13 cellular contexts compared by ENCODE assay signal in the genomic region with DNA sequence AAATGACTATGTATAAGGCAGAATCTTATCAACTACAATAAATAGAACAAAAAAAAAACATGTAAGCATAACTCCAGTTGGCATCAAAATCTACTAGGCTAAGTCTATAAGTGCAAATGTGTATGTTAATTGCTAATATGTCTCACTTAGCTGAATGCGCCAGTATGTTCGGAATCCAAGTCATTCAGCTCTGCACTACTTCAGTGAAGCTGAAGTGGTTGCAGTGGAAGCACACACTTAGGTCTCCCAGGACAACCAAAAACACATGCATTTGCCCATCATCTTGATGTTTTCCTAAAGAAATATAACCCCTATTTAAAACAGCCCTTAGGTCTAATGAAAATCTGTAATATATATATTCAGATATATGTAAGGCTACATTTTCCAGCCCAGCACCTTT. TPM values are rescaled to one million over a fixed set of nuclear protein-coding genes. Genes with fewer than 3 reads are reported as not detected.
DNase-seq lines count a peak whose midpoint lies in the region; ATAC-seq lines count a peak whose summit lies in the region.
"Had no signal": no experiment of that assay in that cellular context is flagged by ENCODE, and none has a peak within 500 bp of the region (broad histone marks: within the 10 kb centered on the region; RNA-seq: fewer than 3 reads in every experiment).

No MANE protein-coding gene starts in this region.

- no peaks in the 10 kb centered on the region for H3K36me3 ChIP-seq in mesenchymal stem cell (ENCODE audit: control insufficient read depth in 1 of 2, insufficient read depth in 2 of 2, low read depth in 1 of 2, low read length in 2 of 2)

- H4K8ac ChIP-seq in mesenchymal stem cell (ENCODE audit: low read length), result no peak overlapping the region

- no peak overlapping the region for H3K18ac ChIP-seq in mesenchymal stem cell (ENCODE audit: low read depth in 1 of 2, low read length in 2 of 2)

- WGBS in mesenchymal stem cell, result 100% methylated on average over 2 of the region's 2 CpGs

- no peak overlapping the region for H2BK15ac ChIP-seq in mesenchymal stem cell (ENCODE audit: low read depth, poor library complexity, severe bottlenecking)

- H2BK12ac ChIP-seq in mesenchymal stem cell (ENCODE audit: low read length in 2 of 2), result no peak overlapping the region

- no peak overlapping the region for H4K91ac ChIP-seq in mesenchymal stem cell (ENCODE audit: low read length)

- no peak overlapping the region for H3K4me3 ChIP-seq in mesenchymal stem cell (ENCODE audit: insufficient read depth in 1 of 2, low read depth in 1 of 2, low read length in 2 of 2)
- H3K4me3 ChIP-seq: GM12878, GM23248 had no signal

- no peaks in the 10 kb centered on the region for H3K4me1 ChIP-seq in mesenchymal stem cell (ENCODE audit: control insufficient read depth, insufficient read depth, low read depth, low read length)

- no peak overlapping the region for H3K4me2 ChIP-seq in mesenchymal stem cell (ENCODE audit: low read length, poor library complexity, severe bottlenecking)

- no peak overlapping the region for H2AFZ ChIP-seq in mesenchymal stem cell (ENCODE audit: low read depth, low read length)
- H2AFZ ChIP-seq: GM23248 had no signal

- no peaks in the 10 kb centered on the region for H3K27me3 ChIP-seq in mesenchymal stem cell (ENCODE audit: control insufficient read depth in 1 of 2, insufficient read depth in 1 of 2, low read length in 2 of 2)

- no peak overlapping the region for H3K9ac ChIP-seq in mesenchymal stem cell (ENCODE audit: low read length)
- H3K9ac ChIP-seq: GM23248 had no signal

- intact Hi-C loops in Right ventricle myocardium superior (cut with DNase I) (no loop called here), cardiac septum (cut with DNase I) (no loop called here), left ventricle myocardium superior (cut with micrococcal nuclease) (no loop called here)

- H3K79me1 ChIP-seq in mesenchymal stem cell (replicated peaks; ENCODE audit: low read length, poor library complexity, severe bottlenecking), result no peaks in the 10 kb centered on the region

- ATAC-seq in Right ventricle myocardium superior (ENCODE audit: poor library complexity), result peak; percentile 93
- ATAC-seq in left ventricle myocardium superior, result peak; percentile 83
- ATAC-seq in GM21825 (IDR thresholded peaks at IDR 0.05; ENCODE audit: unreplicated experiment), result no peak
- ATAC-seq: GM12878 had no signal

- no peak overlapping the region for H3K4ac ChIP-seq in mesenchymal stem cell (ENCODE audit: low read depth in 1 of 2, low read length in 2 of 2)

- no peak for DNase-seq in Right ventricle myocardium superior
- no peak for DNase-seq in cardiac septum (ENCODE audit: low spot score)
- DNase-seq in left ventricle myocardium superior, result no peak
- DNase-seq in mesenchymal stem cell, result peak; percentile 21
- no peak for DNase-seq in SW 1271 (lab: John Stamatoyannopoulos, UW)
- DNase-seq in activated T-cell treated with anti-CD3 and anti-CD28 coated beads, Interleukin-2, amount 50 U/mL, for 1 hour, result no peak
- DNase-seq: CD4-positive, alpha-beta memory T cell; DMS79; GM23248; H7 had no signal

- H3K14ac ChIP-seq in mesenchymal stem cell (ENCODE audit: low read length in 2 of 2), result no peak overlapping the region

- H3K27ac ChIP-seq in mesenchymal stem cell (ENCODE audit: low read length, poor library complexity, severe bottlenecking), result no peak overlapping the region
- H3K27ac ChIP-seq: C4-2B, GM23248 had no signal

- no peaks in the 10 kb centered on the region for H3K9me3 ChIP-seq in mesenchymal stem cell (ENCODE audit: control insufficient read depth, low read length)

- H2BK120ac ChIP-seq in mesenchymal stem cell (ENCODE audit: low read depth, low read length), result no peak overlapping the region

- H2AK5ac ChIP-seq in mesenchymal stem cell (ENCODE audit: low read length, severe bottlenecking), result no peak overlapping the region

- H3K23ac ChIP-seq in mesenchymal stem cell (ENCODE audit: low read length in 2 of 2), result no peak overlapping the region

- no peak overlapping the region for H2BK5ac ChIP-seq in mesenchymal stem cell (ENCODE audit: low read depth, low read length, poor library complexity, severe bottlenecking)

RNA-seq across cellular contexts. Expression of gene RGS2, which starts 41.0 kb away (rescaled TPM):
- total RNA-seq in Right ventricle myocardium superior, result 18.4 TPM
- 13.5 TPM for total RNA-seq in cardiac septum
- total RNA-seq in left ventricle myocardium superior, result 17.1 TPM
- polyA plus RNA-seq in mesenchymal stem cell (2013, experiment 1 of 2), result 71.9 TPM
- polyA plus RNA-seq in mesenchymal stem cell (2013, experiment 2 of 2), result 72.5 TPM
